ENCODE assay signal across 9 cellular contexts in genomic region chr10:66222462-66223046, GRCh38.
"Had no signal": no experiment of that assay in that cellular context is flagged by ENCODE, and none has a peak within 500 bp of the region (broad histone marks: within the 10 kb centered on the region; RNA-seq: fewer than 3 reads in every experiment).

No MANE protein-coding gene starts in this region.

- ATAC-seq: HCT116 had no signal

- H3K4me2 ChIP-seq: KMS-11 had no signal

- H3K36me3 ChIP-seq: HAP-1 had no signal

- H3K27ac ChIP-seq: GM23248, HL-60, KMS-11 had no signal

- H3K9ac ChIP-seq: GM23248, KMS-11 had no signal

- H2AFZ ChIP-seq: GM23248 had no signal

- H3K4me3 ChIP-seq: GM23248, HAP-1 had no signal

- DNase-seq: GM23248, GOT3, H7, IMR-90, KBM-7 had no signal
